23 cellular contexts compared by ENCODE assay signal in the genomic region with DNA sequence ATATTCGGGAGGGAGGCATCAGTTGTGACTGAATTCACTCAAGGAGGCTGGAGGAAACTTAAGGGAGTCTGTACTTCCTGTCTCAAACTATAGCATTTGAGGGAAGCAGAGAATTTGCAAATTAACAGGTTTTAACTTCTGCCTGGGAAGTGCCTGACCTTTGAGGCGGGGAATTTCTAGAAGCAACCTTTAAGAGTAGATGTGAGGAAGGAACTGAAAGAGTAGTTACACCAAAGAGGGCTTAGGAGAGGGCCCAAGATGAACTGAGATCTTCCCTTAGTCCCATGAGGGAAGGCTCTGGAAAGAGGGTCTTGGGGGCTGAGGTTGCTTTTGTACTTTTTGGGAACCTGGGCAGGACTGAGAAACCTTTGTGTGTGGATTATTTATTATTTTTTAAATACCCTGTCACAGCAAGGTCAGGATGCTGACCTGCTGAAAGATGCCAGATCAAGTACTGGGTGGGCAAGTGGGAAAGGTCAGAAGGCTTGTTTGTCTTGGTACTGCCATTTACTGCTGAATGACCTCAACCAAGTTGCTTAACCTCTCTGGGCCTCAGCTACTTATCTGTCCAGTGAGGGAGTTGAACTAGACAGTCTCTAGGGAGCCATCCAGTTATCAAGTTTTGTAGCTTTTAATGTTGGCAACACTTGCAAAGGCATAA. TPM values are rescaled to one million over a fixed set of nuclear protein-coding genes. Genes with fewer than 3 reads are reported as not detected.
A peak's percentile ranks its signal among the peaks of the same experiment; 100 is the strongest.
DNase-seq lines count a peak whose midpoint lies in the region; ATAC-seq and TF ChIP-seq lines count a peak whose summit lies in the region.
"Had no signal": no experiment of that assay in that cellular context is flagged by ENCODE, and none has a peak within 500 bp of the region (broad histone marks: within the 10 kb centered on the region; RNA-seq: fewer than 3 reads in every experiment).

No MANE protein-coding gene starts in this region.

- DNase-seq in Peyer's patch (no peak), NCI-H2227 (lab: John Stamatoyannopoulos, UW; ENCODE audit: unreplicated experiment) (no peak)
- no peak for DNase-seq in activated CD8-positive, alpha-beta memory T cell treated with anti-CD3 and anti-CD28 coated beads, Interleukin-2, amount 50 U/mL, for 48 hours
- DNase-seq: activated gamma-delta T cell treated with Interleukin-2 at 50 U/mL for 16 hours; aorta; CD4-positive, alpha-beta memory T cell; DMS79; effector memory CD8-positive, alpha-beta T cell; heart right ventricle; kidney; mammary epithelial cell; NCI-H2029; OCI-M1; SJCRH30; transverse colon had no signal

- H3K36me3 ChIP-seq in ES-I3 (ENCODE audit: insufficient read depth, low read length) (no peaks in the 10 kb centered on the region), parathyroid adenoma (ENCODE audit: control insufficient read depth, insufficient read depth, low read length) (no peaks in the 10 kb centered on the region), Peyer's patch (no peaks in the 10 kb centered on the region)
- H3K36me3 ChIP-seq: heart right ventricle, SJCRH30, transverse colon had no signal

- H2AFZ ChIP-seq in parathyroid adenoma = peak overlapping the region; percentile 97

- H3K4me3 ChIP-seq in iPS-11a (ENCODE audit: low read depth, low read length) (peak overlapping the region; percentile 71), parathyroid adenoma (ENCODE audit: low read depth, low read length) (no peak overlapping the region), Peyer's patch (no peak overlapping the region)
- H3K4me3 ChIP-seq: SJCRH30, transverse colon had no signal

- TF ChIP-seq CTCF in VCaP (conservative IDR thresholded peaks at IDR 0.05) = no peak
- no peak for TF ChIP-seq CTCF in parathyroid adenoma (IDR thresholded peaks at IDR 0.05)
- TF ChIP-seq CTCF in Peyer's patch (IDR thresholded peaks at IDR 0.05) = no peak

- no peaks in the 10 kb centered on the region for H3K27me3 ChIP-seq in parathyroid adenoma (ENCODE audit: control insufficient read depth, insufficient read depth, low read length)
- peaks cover 0 to 17% of the 10 kb centered on the region in 2 donors for H3K27me3 ChIP-seq in Peyer's patch
- H3K27me3 ChIP-seq: SJCRH30 had no signal

- H3K4me1 ChIP-seq in ES-I3 (ENCODE audit: insufficient read depth, low read length) (no peaks in the 10 kb centered on the region), parathyroid adenoma (no peaks in the 10 kb centered on the region), Peyer's patch (peaks cover 0 to 19% (median 0%) of the 10 kb centered on the region in 4 donors)
- H3K4me1 ChIP-seq: SJCRH30 had no signal

- ATAC-seq in GM21367 (IDR thresholded peaks at IDR 0.05; ENCODE audit: unreplicated experiment) = no peak
- ATAC-seq: activated CD4-positive, CD25-positive, alpha-beta regulatory T cell treated with anti-CD3 and anti-CD28 coated beads, Interleukin-2, amount 50 U/mL, for 24 hours; effector memory CD8-positive, alpha-beta T cell; heart right ventricle; natural killer cell treated with Interleukin-12 subunit alpha and Interleukin-12 subunit beta and Interleukin-15 and Interleukin-18, amount 100 ng/mL, for 72 hours had no signal

- TF ChIP-seq POLR2A in Peyer's patch (IDR thresholded peaks at IDR 0.05) = no peak

- H3K9me3 ChIP-seq in ES-I3 (ENCODE audit: control insufficient read depth, insufficient read depth, low read length) (no peaks in the 10 kb centered on the region), parathyroid adenoma (ENCODE audit: control insufficient read depth, low read length) (no peaks in the 10 kb centered on the region), Peyer's patch (peaks cover 0 to 5% (median 0%) of the 10 kb centered on the region in 4 donors)
- H3K9me3 ChIP-seq: SJCRH30, transverse colon had no signal

- H3K79me2 ChIP-seq in parathyroid adenoma = peaks cover 2% of the 10 kb centered on the region

- H3K9ac ChIP-seq in ES-I3 (ENCODE audit: low read depth, low read length) (peak overlapping the region; percentile 80), parathyroid adenoma (no peak overlapping the region)

- H3K27ac ChIP-seq in VCaP = peak overlapping the region; percentile 89; the same call in 1 of the 2 replicates
- H3K27ac ChIP-seq in parathyroid adenoma = no peak overlapping the region
- H3K27ac ChIP-seq in Peyer's patch = no peak overlapping the region
- H3K27ac ChIP-seq: heart right ventricle, SJCRH30, transverse colon had no signal

- H3K4me2 ChIP-seq in parathyroid adenoma (ENCODE audit: low read length) = no peak overlapping the region

RNA-seq across cellular contexts. Expression of gene GPR158, which starts 2.4 kb away (rescaled TPM):
- under 1 TPM in 3 of 4 donors, not detected in 1; under 0.01 to 0.28 (median 0.27) TPM for total RNA-seq in Peyer's patch
- total RNA-seq: CD4-positive, alpha-beta memory T cell; mammary epithelial cell; natural killer cell treated with Interleukin-12 subunit alpha and Interleukin-12 subunit beta and Interleukin-15 and Interleukin-18, amount 100 ng/mL, for 72 hours; T-helper 2 cell treated with Interferon-gamma antibody and Interleukin-4, amounts not matched to agents 100 ng/mL and 5 ng/mL, for 36 hours had no signal
